Comparison of ENCODE assay signal across 8 cellular contexts in the genomic region with DNA sequence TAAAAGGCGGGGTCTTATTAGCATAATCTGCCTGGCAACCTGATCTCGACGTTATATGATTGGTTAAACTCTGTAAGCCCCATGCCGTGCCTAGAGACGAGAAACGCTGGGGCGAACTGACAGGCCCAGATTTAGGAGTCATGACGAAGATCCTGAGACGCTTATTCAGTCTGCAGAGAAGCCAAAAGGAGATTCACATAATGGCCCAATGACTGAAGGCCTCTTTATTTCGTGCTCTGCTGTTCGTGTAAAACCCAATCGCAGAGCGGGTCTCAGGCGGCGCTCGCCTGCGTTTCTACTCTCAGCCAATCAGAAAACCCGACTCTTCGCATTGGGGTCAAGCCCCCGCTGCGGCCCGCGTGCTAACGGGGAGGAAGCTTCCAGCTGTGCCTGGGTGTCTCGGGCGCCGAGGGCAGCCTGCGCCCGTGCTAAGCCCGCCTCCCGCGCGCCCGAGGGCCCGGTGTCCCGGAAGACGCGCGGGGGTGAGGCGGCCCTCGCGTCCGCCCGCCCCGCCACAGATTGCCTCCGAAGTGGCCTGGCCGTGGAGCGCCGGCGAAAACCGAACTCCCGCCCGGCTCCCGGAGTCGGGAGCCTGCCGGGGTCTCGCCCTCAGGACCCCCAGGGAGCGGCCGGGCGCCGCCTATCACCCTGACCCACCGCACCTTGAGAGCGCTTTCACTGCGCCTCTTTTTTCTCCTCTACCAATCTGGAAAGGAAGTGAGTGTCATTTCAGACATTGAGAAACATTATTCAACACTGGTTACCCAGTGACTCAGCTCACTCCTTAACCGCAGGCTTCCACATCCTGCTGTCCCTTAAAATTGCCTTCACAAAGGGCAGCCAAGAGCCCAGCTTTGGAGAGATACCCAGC. TPM values are rescaled to one million over a fixed set of nuclear protein-coding genes. Genes with fewer than 3 reads are reported as not detected.
DNase-seq lines count a peak whose midpoint lies in the region; FAIRE-seq and TF ChIP-seq lines count a peak whose summit lies in the region.

No MANE protein-coding gene starts in this region.

- H3K4me3 ChIP-seq in HFF-Myc (replicated peaks; ENCODE audit: low read depth, low read length): peak overlapping the region; percentile 74
- H3K4me3 ChIP-seq in SJSA1: peak overlapping the region; percentile 91
- H3K4me3 ChIP-seq in neuron (ENCODE audit: low read length): peak overlapping the region; percentile 88

- FAIRE-seq in frontal cortex (lab: Jason Lieb, UNC): no peak

- H3K4me1 Mint-ChIP-seq in activated naive CD4-positive, alpha-beta T cell treated with anti-CD3 and anti-CD28 coated beads for 36 hours (ENCODE audit: low read depth): peaks cover 28% of the 10 kb centered on the region

- H3K36me3 Mint-ChIP-seq in activated naive CD4-positive, alpha-beta T cell treated with anti-CD3 and anti-CD28 coated beads for 36 hours (ENCODE audit: low read depth): no peaks in the 10 kb centered on the region

- H3K36me3 ChIP-seq in SJSA1: no peaks in the 10 kb centered on the region; the same call in 1 of the 2 replicates
- no peaks in the 10 kb centered on the region for H3K36me3 ChIP-seq in neuron (ENCODE audit: insufficient read depth, low read length)

- peaks cover 10% of the 10 kb centered on the region; the same call in 1 of the 2 replicates for H3K4me1 ChIP-seq in SJSA1 (replicated peaks)
- peaks cover 6% of the 10 kb centered on the region for H3K4me1 ChIP-seq in neuron (ENCODE audit: insufficient read depth, low read length)

- TF ChIP-seq CTCF in HFF-Myc (IDR thresholded peaks at IDR 0.05; ENCODE audit: low read depth, low read length, missing control alignments): no peak

- no peaks in the 10 kb centered on the region for H3K27me3 ChIP-seq in SJSA1 (replicated peaks)
- no peaks in the 10 kb centered on the region for H3K27me3 ChIP-seq in neuron (ENCODE audit: insufficient read depth, low read length)

- no peaks in the 10 kb centered on the region for H3K9me3 ChIP-seq in SJSA1 (replicated peaks)
- H3K9me3 ChIP-seq in neuron (ENCODE audit: low read length): no peaks in the 10 kb centered on the region

- CTCF ChIA-PET in activated naive CD4-positive, alpha-beta T cell treated with anti-CD3 and anti-CD28 coated beads for 36 hours (lab: Charles Lee): interaction anchor here (1.1 to 2.0 kb wide), 3 partner anchors 11 to 128 kb away, joined by 3 to 8 read pairs (median 6); no protein-coding TSS in a partner anchor

- peak overlapping the region; percentile 100 for H3K27ac Mint-ChIP-seq in activated naive CD4-positive, alpha-beta T cell treated with anti-CD3 and anti-CD28 coated beads for 36 hours

- intact Hi-C loops in activated naive CD4-positive, alpha-beta T cell treated with anti-CD3 and anti-CD28 coated beads for 36 hours (cut with micrococcal nuclease): loop anchor here (1.0 to 10.0 kb wide), 14 partner anchors 43 to 1951 kb away; a partner anchor contains a TSS

- peak overlapping the region; percentile 78 for H2AFZ ChIP-seq in neuron (ENCODE audit: low read depth, low read length)

- no peaks in the 10 kb centered on the region for H3K9me3 Mint-ChIP-seq in activated naive CD4-positive, alpha-beta T cell treated with anti-CD3 and anti-CD28 coated beads for 36 hours

- DNase-seq in GM04503 (ENCODE audit: low read depth) (peak; percentile 99), HFF-Myc (ENCODE audit: extremely low read depth, low read depth) (peak; percentile 98), MV-4-11 (lab: John Stamatoyannopoulos, UW) (peak; percentile 98), SJSA1 (ENCODE audit: low read depth in 1 of 2, low spot score in 2 of 2) (peak; percentile 86 to 97), frontal cortex (ENCODE audit: low spot score in 2 of 2) (peak; percentile 93 to 97), stromal cell of bone marrow (ENCODE audit: low read depth) (peak; percentile 99)
- peak; percentile 94 for DNase-seq in activated naive CD4-positive, alpha-beta T cell treated with anti-CD3 and anti-CD28 coated beads for 36 hours

- peak overlapping the region; percentile 98 for H3K4me3 Mint-ChIP-seq in activated naive CD4-positive, alpha-beta T cell treated with anti-CD3 and anti-CD28 coated beads for 36 hours

- no peaks in the 10 kb centered on the region for H3K27me3 Mint-ChIP-seq in activated naive CD4-positive, alpha-beta T cell treated with anti-CD3 and anti-CD28 coated beads for 36 hours (ENCODE audit: low read depth)

- H3K27ac ChIP-seq in SJSA1: peak overlapping the region; percentile 100

RNA-seq across cellular contexts. Expression of a gene that starts 0.4 kb away (rescaled TPM):
- total RNA-seq in SJSA1 (2014; rRNA removed; shearing (Covaris generic)): 3.5 and 4.0 TPM in 2 replicates
- 10 to 100 TPM; 19.3 to 24.3 TPM for total RNA-seq in activated naive CD4-positive, alpha-beta T cell treated with anti-CD3 and anti-CD28 coated beads for 36 hours
- 11.4 TPM for total RNA-seq in frontal cortex

Comparison
In these comparisons a context has a peak if more than half of its experiments do, and no peak if none do; other contexts are left out.
1. Peak in every context shown above with its lines: DNase-seq, H3K4me3 ChIP-seq and H3K27ac ChIP-seq.